ENCODE assay signal across 16 cellular contexts in genomic region chr4:63036159-63036866, GRCh38.
DNase-seq lines count a peak whose midpoint lies in the region; ATAC-seq lines count a peak whose summit lies in the region.
"Had no signal": no experiment of that assay in that cellular context is flagged by ENCODE, and none has a peak within 500 bp of the region (broad histone marks: within the 10 kb centered on the region; RNA-seq: fewer than 3 reads in every experiment).

No MANE protein-coding gene starts in this region.

- H3K4me1 Mint-ChIP-seq in natural killer cell treated with Interleukin-12 subunit alpha and Interleukin-12 subunit beta and Interleukin-15 and Interleukin-18, amount 100 ng/mL, for 72 hours (ENCODE audit: low read depth in 2 of 2), result no peaks in the 10 kb centered on the region
- H3K4me1 Mint-ChIP-seq: CD14-positive monocyte, GM23338 had no signal

- intact Hi-C loops in left cardiac atrium (cut with DNase I) (loop anchor here in 1 of 2 donors (10.0 kb wide), 1 partner anchor 112 kb away; no protein-coding TSS in a partner anchor), cardiac septum (cut with DNase I) (no loop called here)

- no peak overlapping the region for H3K27ac Mint-ChIP-seq in natural killer cell treated with Interleukin-12 subunit alpha and Interleukin-12 subunit beta and Interleukin-15 and Interleukin-18, amount 100 ng/mL, for 72 hours
- H3K27ac Mint-ChIP-seq: CD14-positive monocyte; CD8-positive, alpha-beta T cell; GM23338 had no signal

- in situ Hi-C loops in SK-MEL-5 (cut with HindIII; ENCODE audit: low pct_unique_long_range_greater_than_20kb, low sequenced_read_pairs), result no loop called here

- peaks cover 18% of the 10 kb centered on the region for H3K9me3 Mint-ChIP-seq in natural killer cell treated with Interleukin-12 subunit alpha and Interleukin-12 subunit beta and Interleukin-15 and Interleukin-18, amount 100 ng/mL, for 72 hours
- H3K9me3 Mint-ChIP-seq: GM23338 had no signal

- H3K27me3 Mint-ChIP-seq in natural killer cell treated with Interleukin-12 subunit alpha and Interleukin-12 subunit beta and Interleukin-15 and Interleukin-18, amount 100 ng/mL, for 72 hours, result no peaks in the 10 kb centered on the region

- H3K36me3 Mint-ChIP-seq in natural killer cell treated with Interleukin-12 subunit alpha and Interleukin-12 subunit beta and Interleukin-15 and Interleukin-18, amount 100 ng/mL, for 72 hours, result no peaks in the 10 kb centered on the region
- H3K36me3 Mint-ChIP-seq: CD14-positive monocyte; CD8-positive, alpha-beta T cell had no signal

- ATAC-seq in left cardiac atrium, result peak; percentile 59 to 83
- no peak for ATAC-seq in HG03045 (IDR thresholded peaks at IDR 0.05; ENCODE audit: unreplicated experiment)
- ATAC-seq in natural killer cell treated with Interleukin-12 subunit alpha and Interleukin-12 subunit beta and Interleukin-15 and Interleukin-18, amount 100 ng/mL, for 72 hours, result no peak
- ATAC-seq: A549; CD8-positive, alpha-beta T cell; GM12878; GM23338 had no signal

- no peak overlapping the region for H3K4me3 Mint-ChIP-seq in natural killer cell treated with Interleukin-12 subunit alpha and Interleukin-12 subunit beta and Interleukin-15 and Interleukin-18, amount 100 ng/mL, for 72 hours
- H3K4me3 Mint-ChIP-seq: CD14-positive monocyte; CD8-positive, alpha-beta T cell; GM23338 had no signal

- DNase-seq in left cardiac atrium, result peak; percentile 29
- no peak for DNase-seq in cardiac septum (ENCODE audit: low spot score)
- peak; percentile 87 for DNase-seq in SK-MEL-5 (ENCODE audit: low read depth, low spot score)
- peak; percentile 82 for DNase-seq in foreskin melanocyte
- peak; percentile 1 for DNase-seq in putamen (ENCODE audit: low spot score)
- DNase-seq in natural killer cell treated with Interleukin-12 subunit alpha and Interleukin-12 subunit beta and Interleukin-15 and Interleukin-18, amount 100 ng/mL, for 72 hours (ENCODE audit: low spot score), result no peak
- DNase-seq in AML-193 (lab: John Stamatoyannopoulos, UW), result no peak
- DNase-seq: Caco-2; CD8-positive, alpha-beta T cell; H7; IMR-90 had no signal

Comparison
In these comparisons a context has a peak if more than half of its experiments do, and no peak if none do; other contexts are left out.
1. DNase-seq: peak in left cardiac atrium (single experiment), SK-MEL-5 (single experiment), foreskin melanocyte (single experiment) and putamen (single experiment); none in cardiac septum (single experiment), natural killer cell treated with Interleukin-12 subunit alpha and Interleukin-12 subunit beta and Interleukin-15 and Interleukin-18, amount 100 ng/mL, for 72 hours (single experiment) and AML-193 (0 of 2).
2. ATAC-seq: peak in left cardiac atrium (2 of 2); none in HG03045 (single experiment) and natural killer cell treated with Interleukin-12 subunit alpha and Interleukin-12 subunit beta and Interleukin-15 and Interleukin-18, amount 100 ng/mL, for 72 hours (0 of 2).